In genomic region chr5:143312822-143313221, GRCh38 we compare ENCODE assay signal across 24 cellular contexts.
DNase-seq lines count a peak whose midpoint lies in the region; ATAC-seq, FAIRE-seq and TF ChIP-seq lines count a peak whose summit lies in the region.
"Had no signal": no experiment of that assay in that cellular context is flagged by ENCODE, and none has a peak within 500 bp of the region (broad histone marks: within the 10 kb centered on the region; RNA-seq: fewer than 3 reads in every experiment).

No MANE protein-coding gene starts in this region.

- peak overlapping the region; percentile 79 for H3K27ac ChIP-seq in GM23248
- peak overlapping the region; percentile 86 for H3K27ac ChIP-seq in SJSA1
- peak overlapping the region; percentile 86 for H3K27ac ChIP-seq in psoas muscle
- H3K27ac ChIP-seq: right lobe of liver, WERI-Rb-1 had no signal

- peak overlapping the region; percentile 35 for H3K4me2 ChIP-seq in GM23248 (ENCODE audit: unreplicated experiment)

- peaks cover 90% of the 10 kb centered on the region for H3F3A ChIP-seq in GM23248 (ENCODE audit: insufficient read depth)

- H3K27me3 Mint-ChIP-seq in chondrocyte (ENCODE audit: low read depth) = no peaks in the 10 kb centered on the region
- H3K27me3 Mint-ChIP-seq: CD8-positive, alpha-beta memory T cell; T-cell; type B pancreatic cell had no signal

- H3K36me3 Mint-ChIP-seq in chondrocyte (ENCODE audit: low read depth) = peaks cover 17% of the 10 kb centered on the region

- peak overlapping the region; percentile 81 for H3K27ac Mint-ChIP-seq in chondrocyte (ENCODE audit: unreplicated experiment)
- H3K27ac Mint-ChIP-seq: activated CD8-positive, alpha-beta T cell treated with anti-CD3 and anti-CD28 coated beads, Interleukin-2, amount 10 ng/mL, durations not matched to agents 7 days and 5 days; T-cell; type B pancreatic cell had no signal

- peaks cover 87% of the 10 kb centered on the region for H3K4me1 ChIP-seq in GM23248 (ENCODE audit: insufficient read depth)
- peaks cover 86% of the 10 kb centered on the region for H3K4me1 ChIP-seq in SJSA1 (replicated peaks)
- peaks cover 56% of the 10 kb centered on the region for H3K4me1 ChIP-seq in psoas muscle

- 0 out of 2 replicates have a peak, but pooled peaks cover 5% of the 10 kb centered on the region for H4K20me1 ChIP-seq in GM23248 (ENCODE audit: insufficient read depth)

- in situ Hi-C loops in GM23248 (cut with MboI) = no loop called here
- in situ Hi-C loops in GM13976 (cut with MboI; ENCODE audit: low sequenced_read_pairs, unreplicated experiment) = no loop called here

- no peaks in the 10 kb centered on the region for H3K9me2 ChIP-seq in GM23248 (ENCODE audit: insufficient read depth)

- H3K27me3 ChIP-seq in GM23248 (replicated peaks; ENCODE audit: insufficient read depth) = no peaks in the 10 kb centered on the region
- H3K27me3 ChIP-seq in SJSA1 (replicated peaks) = no peaks in the 10 kb centered on the region
- H3K27me3 ChIP-seq in psoas muscle (ENCODE audit: insufficient read depth in 3 of 3, low read length in 2 of 3) = no peaks in the 10 kb centered on the region
- H3K27me3 ChIP-seq: left lung, right lobe of liver had no signal

- H3K4me3 Mint-ChIP-seq in chondrocyte (ENCODE audit: unreplicated experiment) = no peak overlapping the region
- H3K4me3 Mint-ChIP-seq: activated CD8-positive, alpha-beta T cell treated with anti-CD3 and anti-CD28 coated beads, Interleukin-2, amount 10 ng/mL, durations not matched to agents 7 days and 5 days; CD8-positive, alpha-beta memory T cell; T-cell; type B pancreatic cell had no signal

- H3K9ac ChIP-seq in GM23248 = peak overlapping the region; percentile 44

- ATAC-seq in psoas muscle = no peak
- ATAC-seq: activated CD8-positive, alpha-beta T cell treated with anti-CD3 and anti-CD28 coated beads, Interleukin-2, amount 10 ng/mL, durations not matched to agents 7 days and 5 days; left lung; right lobe of liver; T-cell had no signal

- no peak for TF ChIP-seq CTCF in chondrocyte (IDR thresholded peaks at IDR 0.05)
- no peak for TF ChIP-seq CTCF in psoas muscle (IDR thresholded peaks at IDR 0.05)
- TF ChIP-seq CTCF in GM13976 (IDR thresholded peaks at IDR 0.05; ENCODE audit: borderline replicate concordance, control extremely low read depth, extremely low read depth, insufficient read depth, missing control alignments) = no peak

- intact Hi-C loops in psoas muscle (cut with DNase I) = loop anchor here in 1 of 2 donors (10.0 kb wide), 1 partner anchor 62 kb away; no protein-coding TSS in a partner anchor

- peaks cover 99% of the 10 kb centered on the region for H3K79me2 ChIP-seq in GM23248 (ENCODE audit: insufficient read depth)

- H3K4me3 ChIP-seq in GM23248 (no peak overlapping the region), SJSA1 (no peak overlapping the region), psoas muscle (no peak overlapping the region)
- H3K4me3 ChIP-seq: left lung, right lobe of liver had no signal

- no peak overlapping the region for H2AFZ ChIP-seq in GM23248

- DNase-seq in GM23248 (peak; percentile 57), SJSA1 (ENCODE audit: low read depth in 1 of 2, low spot score in 2 of 2) (no peak), chondrocyte (ENCODE audit: low spot score) (no peak), psoas muscle (no peak), HT-29 (ENCODE audit: low spot score) (no peak), NCI-H2107 (lab: John Stamatoyannopoulos, UW) (no peak), GM13976 (ENCODE audit: low spot score) (no peak), RCC 7860 (ENCODE audit: low spot score) (no peak)
- DNase-seq: activated CD4-positive, alpha-beta T cell treated with anti-CD3 and anti-CD28 coated beads for 4 hours; activated CD8-positive, alpha-beta T cell treated with anti-CD3 and anti-CD28 coated beads, Interleukin-2, amount 10 ng/mL, durations not matched to agents 7 days and 5 days; CD8-positive, alpha-beta memory T cell; glutamatergic neuron; left lung; MV-4-11; NCI-H1436; NCI-H2081; NCI-H2227 treated with DMSO at 0.1 percent for 48 hours; NCI-H774; right lobe of liver; stimulated activated CD4-positive, alpha-beta T cell treated with anti-CD3 and anti-CD28 coated beads, Interleukin-4, amount 100 ng/mL, for 4 hours; T-cell; WERI-Rb-1 had no signal

- FAIRE-seq in RCC 7860 (lab: Jason Lieb, UNC) = no peak
- FAIRE-seq: H1 had no signal

- H3K36me3 ChIP-seq in GM23248 (ENCODE audit: low read depth) (peaks cover 46% of the 10 kb centered on the region), SJSA1 (peaks cover 71% of the 10 kb centered on the region), psoas muscle (ENCODE audit: insufficient read depth in 1 of 2, low read depth in 1 of 2) (peaks cover 8 to 54% of the 10 kb centered on the region in 2 donors)

- 99 to 100% methylated on average over 2 of the region's 2 CpGs for WGBS in GM23248 (ENCODE audit: low coverage in 1 of 2, low lambda C conversion rate in 2 of 2, missing lambda C conversion rate in 2 of 2), 2 experiments
- 97 to 99% (median 97%) methylated on average over 2 of the region's 2 CpGs for WGBS in psoas muscle, 3 donors

- H3K4me1 Mint-ChIP-seq in chondrocyte (ENCODE audit: low read depth) = peaks cover 79% of the 10 kb centered on the region

- H3K9me3 ChIP-seq in GM23248 (ENCODE audit: low read depth) = no peaks in the 10 kb centered on the region
- H3K9me3 ChIP-seq in SJSA1 (replicated peaks) = no peaks in the 10 kb centered on the region
- no peaks in the 10 kb centered on the region for H3K9me3 ChIP-seq in psoas muscle
- H3K9me3 ChIP-seq: left lung, right lobe of liver had no signal

- H3K9me3 Mint-ChIP-seq in chondrocyte (ENCODE audit: low read depth) = peaks cover 3% of the 10 kb centered on the region
- H3K9me3 Mint-ChIP-seq: type B pancreatic cell had no signal
